8 cellular contexts compared by ENCODE assay signal in genomic region chr14:34461334-34462131, GRCh38. TPM values are rescaled to one million over a fixed set of nuclear protein-coding genes. Genes with fewer than 3 reads are reported as not detected.
DNase-seq lines count a peak whose midpoint lies in the region; ATAC-seq and TF ChIP-seq lines count a peak whose summit lies in the region.

No MANE protein-coding gene starts in this region.

- ATAC-seq in HG02610 (IDR thresholded peaks at IDR 0.05; ENCODE audit: unreplicated experiment): peak; percentile 42

- H3K4me1 Mint-ChIP-seq in T-helper 1 cell treated with Interleukin-12 subunit alpha and Interleukin-12 subunit beta and Interleukin-4 antibody, amounts not matched to agents 30 μg/mL and 1 μg/mL, for 36 hours (ENCODE audit: low read depth): peaks cover 17% of the 10 kb centered on the region

- no peaks in the 10 kb centered on the region for H3K9me3 Mint-ChIP-seq in T-helper 1 cell treated with Interleukin-12 subunit alpha and Interleukin-12 subunit beta and Interleukin-4 antibody, amounts not matched to agents 30 μg/mL and 1 μg/mL, for 36 hours

- no peak for TF ChIP-seq POLR2A in lower leg skin (IDR thresholded peaks at IDR 0.05)

- no peaks in the 10 kb centered on the region for H3K27me3 Mint-ChIP-seq in T-helper 1 cell treated with Interleukin-12 subunit alpha and Interleukin-12 subunit beta and Interleukin-4 antibody, amounts not matched to agents 30 μg/mL and 1 μg/mL, for 36 hours (ENCODE audit: low read depth)

- TF ChIP-seq CTCF in lower leg skin (IDR thresholded peaks at IDR 0.05): no peak

- H3K27ac Mint-ChIP-seq in T-helper 1 cell treated with Interleukin-12 subunit alpha and Interleukin-12 subunit beta and Interleukin-4 antibody, amounts not matched to agents 30 μg/mL and 1 μg/mL, for 36 hours: peak overlapping the region; percentile 84

- intact Hi-C loops in lower leg skin (cut with DNase I; ENCODE audit: low total_unique reads): no loop called here

- H3K4me3 ChIP-seq in lower leg skin (ENCODE audit: low read depth, poor library complexity, severe bottlenecking): peak overlapping the region; percentile 78

- H3K4me3 Mint-ChIP-seq in T-helper 1 cell treated with Interleukin-12 subunit alpha and Interleukin-12 subunit beta and Interleukin-4 antibody, amounts not matched to agents 30 μg/mL and 1 μg/mL, for 36 hours: peak overlapping the region; percentile 93

- 1% methylated on average over 30 to 43 of the region's 45 CpGs for WGBS in lower leg skin, 2 donors

- peak; percentile 59 for DNase-seq in SIG-M5 treated with dmso at 0.1 percent for 504 hours (lab: John Stamatoyannopoulos, UW; ENCODE audit: unreplicated experiment)
- no peak for DNase-seq in SIG-M5 (lab: John Stamatoyannopoulos, UW)
- DNase-seq in MV-4-11 (lab: John Stamatoyannopoulos, UW): peak; percentile 29
- DNase-seq in dermis microvascular lymphatic vessel endothelial cell (ENCODE audit: low read depth in 2 of 2): peak; percentile 21 to 59
- DNase-seq in lower leg skin (ENCODE audit: low spot score in 2 of 2): peak; percentile 31 to 88
- peak; percentile 3 for DNase-seq in stimulated activated CD8-positive, alpha-beta memory T cell treated with anti-CD3 and anti-CD28 coated beads, Interleukin-7, amount 100 ng/mL, for 24 hours (ENCODE audit: low read depth)

- peaks cover 3% of the 10 kb centered on the region for H3K36me3 Mint-ChIP-seq in T-helper 1 cell treated with Interleukin-12 subunit alpha and Interleukin-12 subunit beta and Interleukin-4 antibody, amounts not matched to agents 30 μg/mL and 1 μg/mL, for 36 hours (ENCODE audit: low read depth)

RNA-seq across cellular contexts. Expression of gene SPTSSA, which starts 0.5 kb away (rescaled TPM):
- total RNA-seq in dermis microvascular lymphatic vessel endothelial cell (18.4 and 24.0 TPM in 2 replicates), lower leg skin (10 to 100 TPM; 10.7 to 22.7 (median 16.5) TPM)
